8 cellular contexts compared by ENCODE assay signal in genomic region chr1:156081174-156082110, GRCh38. TPM values are rescaled to one million over a fixed set of nuclear protein-coding genes. Genes with fewer than 3 reads are reported as not detected.
DNase-seq lines count a peak whose midpoint lies in the region; ATAC-seq and TF ChIP-seq lines count a peak whose summit lies in the region.

No MANE protein-coding gene starts in this region.

- intact Hi-C loops in heart left ventricle (cut with DNase I) = no loop called here
- intact Hi-C loops in cardiac septum (cut with DNase I) = no loop called here
- intact Hi-C loops in lower leg skin (cut with DNase I; ENCODE audit: low total_unique reads) = no loop called here
- intact Hi-C loops in aorta (cut with DNase I) = no loop called here

- H3K36me3 ChIP-seq in heart left ventricle (no peaks in the 10 kb centered on the region), aorta (ENCODE audit: control insufficient read depth in 1 of 2, insufficient read depth in 2 of 2, low read length in 1 of 2) (no peaks in the 10 kb centered on the region)

- H3K4me1 Mint-ChIP-seq in activated T-helper 17 cell treated with anti-CD3 and anti-CD28 coated beads, Interleukin-2, amount 50 U/mL, for 72 hours = no peaks in the 10 kb centered on the region

- no peaks in the 10 kb centered on the region for H3K36me3 Mint-ChIP-seq in activated T-helper 17 cell treated with anti-CD3 and anti-CD28 coated beads, Interleukin-2, amount 50 U/mL, for 72 hours (ENCODE audit: low read depth)

- no peak overlapping the region for H3K27ac Mint-ChIP-seq in activated T-helper 17 cell treated with anti-CD3 and anti-CD28 coated beads, Interleukin-2, amount 50 U/mL, for 72 hours

- no peaks in the 10 kb centered on the region for H3K9me3 Mint-ChIP-seq in activated T-helper 17 cell treated with anti-CD3 and anti-CD28 coated beads, Interleukin-2, amount 50 U/mL, for 72 hours

- H3K27me3 Mint-ChIP-seq in activated T-helper 17 cell treated with anti-CD3 and anti-CD28 coated beads, Interleukin-2, amount 50 U/mL, for 72 hours = peaks cover 10% of the 10 kb centered on the region

- H3K4me3 ChIP-seq in heart left ventricle = peak overlapping the region; percentile 58 to 98 (median 88)
- peak overlapping the region; percentile 57 for H3K4me3 ChIP-seq in lower leg skin (ENCODE audit: low read depth, poor library complexity, severe bottlenecking)
- H3K4me3 ChIP-seq in aorta (ENCODE audit: low read length in 2 of 2) = peak overlapping the region; percentile 73 to 75

- DNase-seq in heart left ventricle = no peak
- DNase-seq in cardiac septum (ENCODE audit: low spot score) = no peak
- DNase-seq in lower leg skin (ENCODE audit: low spot score in 2 of 2) = no peak
- DNase-seq in aorta = no peak
- DNase-seq in Kasumi-1 (lab: John Stamatoyannopoulos, UW) = no peak
- no peak for DNase-seq in OCI-M2 (lab: John Stamatoyannopoulos, UW; ENCODE audit: unreplicated experiment)
- no peak for DNase-seq in activated CD4-positive, CD25-positive, alpha-beta regulatory T cell (lab: John Stamatoyannopoulos, UW)

- no peak for TF ChIP-seq POLR2A in heart left ventricle (IDR thresholded peaks at IDR 0.05)
- TF ChIP-seq POLR2A in lower leg skin (IDR thresholded peaks at IDR 0.05) = no peak

- H3K4me3 Mint-ChIP-seq in activated T-helper 17 cell treated with anti-CD3 and anti-CD28 coated beads, Interleukin-2, amount 50 U/mL, for 72 hours = peak overlapping the region; percentile 70

- 6 to 23% (median 8%) methylated on average over 26 to 63 of the region's 64 CpGs for WGBS in heart left ventricle, 4 donors
- WGBS in lower leg skin, 2 donors = 8 to 9% methylated on average over 33 to 52 of the region's 64 CpGs
- WGBS in aorta, 2 donors = 5% methylated on average over 34 to 64 of the region's 64 CpGs

- H3K27ac ChIP-seq in heart left ventricle = no peak overlapping the region
- H3K27ac ChIP-seq in aorta (ENCODE audit: low read depth in 1 of 2, low read length in 2 of 2) = no peak overlapping the region

- H3K4me1 ChIP-seq in heart left ventricle = peaks cover 0 to 34% (median 9%) of the 10 kb centered on the region in 12 donors
- H3K4me1 ChIP-seq in aorta (ENCODE audit: control insufficient read depth in 1 of 2, insufficient read depth in 2 of 2, low read length in 2 of 2) = no peaks in the 10 kb centered on the region

- TF ChIP-seq CTCF in heart left ventricle (IDR thresholded peaks at IDR 0.05) (no peak), lower leg skin (IDR thresholded peaks at IDR 0.05) (no peak)

- peaks cover 0 to 11% (median 0%) of the 10 kb centered on the region in 9 donors for H3K27me3 ChIP-seq in heart left ventricle
- no peaks in the 10 kb centered on the region for H3K27me3 ChIP-seq in aorta (ENCODE audit: control insufficient read depth in 1 of 2, insufficient read depth in 2 of 2, low read length in 1 of 2)

- ATAC-seq in heart left ventricle (no peak), aorta (ENCODE audit: low FRiP score) (no peak)
- ATAC-seq in activated T-helper 17 cell treated with anti-CD3 and anti-CD28 coated beads, Interleukin-2, amount 50 U/mL, for 72 hours (replicated peaks) = no peak

- no peaks in the 10 kb centered on the region for H3K9me3 ChIP-seq in heart left ventricle
- no peaks in the 10 kb centered on the region for H3K9me3 ChIP-seq in aorta (ENCODE audit: control insufficient read depth, low read length)

RNA-seq across cellular contexts. Expression of gene MEX3A, which starts 0.8 kb away (rescaled TPM):
- total RNA-seq in heart left ventricle (under 1 TPM; 0.12 to 0.53 (median 0.32) TPM), cardiac septum (0.24 TPM), lower leg skin (1 to 10 TPM in 1 of 4 donors, under 1 TPM in 3; 0.21 to 1.1 (median 0.67) TPM), aorta (1 to 10 TPM; 1.2 to 1.6 TPM)
- polyA plus RNA-seq in heart left ventricle (under 1 TPM; 0.15 to 0.42 TPM), aorta (under 1 TPM; 0.03 to 0.13 TPM)
- under 1 TPM; 0.15 to 0.21 TPM for total RNA-seq in activated T-helper 17 cell treated with anti-CD3 and anti-CD28 coated beads, Interleukin-2, amount 50 U/mL, for 72 hours

RNA-seq across cellular contexts. Expression of gene RAB25, which starts 20.5 kb away (rescaled TPM):
- total RNA-seq in heart left ventricle (not detected), cardiac septum (not detected), lower leg skin (100 to 1,000 TPM; 211 to 281 (median 251) TPM), aorta (not detected)
- polyA plus RNA-seq in heart left ventricle (under 1 TPM in 1 of 2 donors, not detected in 1; 0.38 TPM), aorta (10 to 100 TPM in 1 of 2 donors, 1 to 10 TPM in 1; 1.5 to 32.4 TPM)
- total RNA-seq in activated T-helper 17 cell treated with anti-CD3 and anti-CD28 coated beads, Interleukin-2, amount 50 U/mL, for 72 hours = 1 to 10 TPM in 1 of 2 donors, under 1 TPM in 1; 0.43 to 1.2 TPM

RNA-seq across cellular contexts. Expression of gene LAMTOR2, which starts 26.9 kb away (rescaled TPM):
- total RNA-seq in heart left ventricle = 10 to 100 TPM; 51.5 to 83.2 (median 61.4) TPM
- polyA plus RNA-seq in heart left ventricle = 100 to 1,000 TPM in 1 of 2 donors, 10 to 100 TPM in 1; 88.6 to 106 TPM
- 49.8 TPM for total RNA-seq in cardiac septum
- 10 to 100 TPM; 39.9 to 55.6 TPM for total RNA-seq in activated T-helper 17 cell treated with anti-CD3 and anti-CD28 coated beads, Interleukin-2, amount 50 U/mL, for 72 hours
- 10 to 100 TPM; 41.8 to 64.5 (median 47.4) TPM for total RNA-seq in lower leg skin
- 10 to 100 TPM; 31.6 to 41.2 TPM for total RNA-seq in aorta
- 100 to 1,000 TPM in 1 of 2 donors, 10 to 100 TPM in 1; 78.3 to 129 TPM for polyA plus RNA-seq in aorta

RNA-seq across cellular contexts. Expression of gene UBQLN4, which starts 27.8 kb away (rescaled TPM):
- total RNA-seq in heart left ventricle = 10 to 100 TPM; 21.0 to 34.1 (median 26.9) TPM
- polyA plus RNA-seq in heart left ventricle = 10 to 100 TPM; 15.1 to 37.3 TPM
- total RNA-seq in cardiac septum = 26.3 TPM
- 10 to 100 TPM; 31.9 to 36.7 TPM for total RNA-seq in activated T-helper 17 cell treated with anti-CD3 and anti-CD28 coated beads, Interleukin-2, amount 50 U/mL, for 72 hours
- 10 to 100 TPM; 19.8 to 31.0 (median 26.9) TPM for total RNA-seq in lower leg skin
- 10 to 100 TPM; 23.8 to 25.7 TPM for total RNA-seq in aorta
- 10 to 100 TPM; 14.5 to 16.0 TPM for polyA plus RNA-seq in aorta

RNA-seq across cellular contexts. Expression of gene LMNA, which starts 33.1 kb away (rescaled TPM):
- total RNA-seq in heart left ventricle = 100 to 1,000 TPM; 223 to 396 (median 279) TPM
- 100 to 1,000 TPM; 257 to 272 TPM for polyA plus RNA-seq in heart left ventricle
- 298 TPM for total RNA-seq in cardiac septum
- total RNA-seq in activated T-helper 17 cell treated with anti-CD3 and anti-CD28 coated beads, Interleukin-2, amount 50 U/mL, for 72 hours = 100 to 1,000 TPM; 150 to 338 TPM
- 100 to 1,000 TPM; 530 to 611 (median 555) TPM for total RNA-seq in lower leg skin
- 1,000 to 10,000 TPM in 1 of 2 donors, 100 to 1,000 TPM in 1; 497 to 1,067 TPM for total RNA-seq in aorta
- polyA plus RNA-seq in aorta = 100 to 1,000 TPM in 1 of 2 donors, 10 to 100 TPM in 1; 94.3 to 378 TPM

Comparison
In these comparisons a context has a peak if more than half of its experiments do, and no peak if none do; other contexts are left out.
1. RNA of gene RAB25, which starts 20.5 kb away (total RNA-seq): 211 to 281 TPM in lower leg skin; 0.43 to 1.2 TPM in activated T-helper 17 cell treated with anti-CD3 and anti-CD28 coated beads, Interleukin-2, amount 50 U/mL, for 72 hours, not detected in aorta, not detected in heart left ventricle and not detected in cardiac septum (single experiment); every median in the first group is over 10 times any median in the second.
2. Peak in every context shown above with its lines, with median percentiles within 50 percentile points of each other: H3K4me3 ChIP-seq.